In the genomic region with DNA sequence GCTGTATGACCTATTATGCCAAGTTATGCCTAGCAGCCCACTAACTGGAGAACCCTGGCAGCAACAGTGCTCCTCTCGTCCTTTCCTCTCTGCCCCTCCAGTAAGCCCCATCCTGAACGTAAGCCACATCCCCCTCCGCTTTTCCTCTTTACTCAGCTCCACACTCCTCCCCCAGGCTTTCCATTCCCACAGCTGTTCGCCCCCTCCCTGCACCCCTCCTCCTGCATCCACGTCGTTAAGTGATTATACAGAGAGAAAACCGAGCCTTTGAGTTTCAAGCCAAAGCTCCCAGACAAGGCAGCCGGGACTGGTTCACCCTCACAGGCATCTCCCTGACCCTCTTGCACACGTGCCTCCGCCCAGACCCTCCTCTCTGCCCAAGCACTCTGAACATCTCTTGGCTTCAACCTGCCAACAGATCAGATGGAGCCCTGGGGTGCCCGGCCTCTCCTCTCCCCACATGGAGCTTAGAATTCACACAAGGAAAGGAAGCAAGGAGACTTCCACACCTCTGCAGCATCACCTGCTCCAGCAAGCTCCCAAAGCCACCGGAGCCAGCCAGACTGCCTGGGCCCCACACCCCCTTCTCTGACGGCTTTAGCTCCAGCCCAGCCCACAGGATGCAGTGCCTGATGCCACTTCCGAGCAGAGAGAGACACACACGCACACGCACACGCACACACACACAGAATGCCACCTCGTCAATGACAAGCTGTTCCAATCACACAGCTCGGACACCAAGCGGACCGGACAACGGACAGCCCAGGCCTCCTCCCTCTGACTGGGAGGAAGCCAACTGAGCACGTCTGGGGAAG, we compare ENCODE assay signal across 1 cellular context.
TF ChIP-seq lines count a peak whose summit lies in the region.

No MANE protein-coding gene starts in this region.

TF ChIP-seq in HEK293T, 16 proteins besides CTCF, POLR2A, EP300 and RAD21 (continued from another document):
- TF ChIP-seq L3MBTL2 (conservative IDR thresholded peaks at IDR 0.05) (no peak), BHLHE40 (IDR thresholded peaks at IDR 0.05; ENCODE audit: borderline replicate concordance) (no peak)
